8 cellular contexts compared by ENCODE assay signal in genomic region chr19:2949939-2950285, GRCh38. TPM values are rescaled to one million over a fixed set of nuclear protein-coding genes. Genes with fewer than 3 reads are reported as not detected.
DNase-seq lines count a peak whose midpoint lies in the region; ATAC-seq and TF ChIP-seq lines count a peak whose summit lies in the region.

No MANE protein-coding gene starts in this region.

- ATAC-seq in activated T-helper 17 cell treated with anti-CD3 and anti-CD28 coated beads, Interleukin-2, amount 50 U/mL, for 72 hours (replicated peaks): no peak
- peak; percentile 13 for ATAC-seq in left ventricle myocardium superior

- no peaks in the 10 kb centered on the region for H3K27me3 Mint-ChIP-seq in activated T-helper 17 cell treated with anti-CD3 and anti-CD28 coated beads, Interleukin-2, amount 50 U/mL, for 72 hours

- TF ChIP-seq EP300 in sigmoid colon (IDR thresholded peaks at IDR 0.05): peak in 1 of 4 donors; percentile 21

- H3K4me1 Mint-ChIP-seq in activated T-helper 17 cell treated with anti-CD3 and anti-CD28 coated beads, Interleukin-2, amount 50 U/mL, for 72 hours: peaks cover 14% of the 10 kb centered on the region

- intact Hi-C loops in left ventricle myocardium superior (cut with micrococcal nuclease): loop anchor here (10.0 kb wide), 1 partner anchor 205 kb away; no protein-coding TSS in a partner anchor
- intact Hi-C loops in sigmoid colon (cut with DNase I): loop anchor here (2.0 to 5.0 kb wide), 3 partner anchors 63 to 113 kb away; partner anchors contain the start of genes TLE5 and ZNF555

- no peak for TF ChIP-seq CTCF in sigmoid colon (IDR thresholded peaks at IDR 0.05)

- DNase-seq in NOMO-1 treated with DMSO at 0.1 percent for 48 hours (lab: John Stamatoyannopoulos, UW; ENCODE audit: unreplicated experiment) (peak; percentile 34), NOMO-1 treated with dmso at 0.1 percent for 144 hours (lab: John Stamatoyannopoulos, UW; ENCODE audit: unreplicated experiment) (no peak), HuH-7 (ENCODE audit: low spot score) (peak; percentile 25), left ventricle myocardium superior (no peak), sigmoid colon (no peak), GM19240 (ENCODE audit: insufficient read length, low spot score) (no peak)
- DNase-seq in activated CD4-positive, CD25-positive, alpha-beta regulatory T cell (lab: John Stamatoyannopoulos, UW): no peak

- peak overlapping the region; percentile 52 to 76 (median 64) for H3K4me3 ChIP-seq in sigmoid colon

- WGBS in sigmoid colon, 2 donors: 1% methylated on average over 11 of the region's 11 CpGs

- H3K9me3 ChIP-seq in sigmoid colon: no peaks in the 10 kb centered on the region

- H3K27ac Mint-ChIP-seq in activated T-helper 17 cell treated with anti-CD3 and anti-CD28 coated beads, Interleukin-2, amount 50 U/mL, for 72 hours: peak overlapping the region; percentile 98

- H3K36me3 ChIP-seq in sigmoid colon: no peaks in the 10 kb centered on the region

- H3K4me1 ChIP-seq in sigmoid colon: peaks cover 0 to 24% (median 20%) of the 10 kb centered on the region in 4 donors

- H3K9me3 Mint-ChIP-seq in activated T-helper 17 cell treated with anti-CD3 and anti-CD28 coated beads, Interleukin-2, amount 50 U/mL, for 72 hours: no peaks in the 10 kb centered on the region

- H3K27me3 ChIP-seq in sigmoid colon: no peaks in the 10 kb centered on the region

- TF ChIP-seq POLR2A in sigmoid colon (IDR thresholded peaks at IDR 0.05): no peak

- peak overlapping the region; percentile 90 to 95 (median 92) for H3K27ac ChIP-seq in sigmoid colon

- H3K4me3 Mint-ChIP-seq in activated T-helper 17 cell treated with anti-CD3 and anti-CD28 coated beads, Interleukin-2, amount 50 U/mL, for 72 hours: peak overlapping the region; percentile 98

- peaks cover 17% of the 10 kb centered on the region for H3K36me3 Mint-ChIP-seq in activated T-helper 17 cell treated with anti-CD3 and anti-CD28 coated beads, Interleukin-2, amount 50 U/mL, for 72 hours (ENCODE audit: low read depth)

RNA-seq across cellular contexts. Expression of gene ZNF77, which starts 5.1 kb away (rescaled TPM):
- total RNA-seq in activated T-helper 17 cell treated with anti-CD3 and anti-CD28 coated beads, Interleukin-2, amount 50 U/mL, for 72 hours: 1 to 10 TPM; 4.7 to 4.9 TPM
- total RNA-seq in left ventricle myocardium superior: 2.2 TPM
- 1 to 10 TPM; 3.4 to 8.2 (median 5.3) TPM for total RNA-seq in sigmoid colon
- polyA plus RNA-seq in sigmoid colon: 1 to 10 TPM; 1.8 to 2.7 (median 2.1) TPM

RNA-seq across cellular contexts. Expression of gene TLE6, which starts 27.5 kb away (rescaled TPM):
- total RNA-seq in activated T-helper 17 cell treated with anti-CD3 and anti-CD28 coated beads, Interleukin-2, amount 50 U/mL, for 72 hours: 1 to 10 TPM; 4.1 to 4.2 TPM
- total RNA-seq in left ventricle myocardium superior (0.30 TPM), sigmoid colon (under 1 TPM in 3 of 4 donors, not detected in 1; 0.71 to 0.99 (median 0.81) TPM)
- 1 to 10 TPM; 1.8 to 7.2 (median 3.0) TPM for polyA plus RNA-seq in sigmoid colon

RNA-seq across cellular contexts. Expression of gene ZNF57, which starts 49.2 kb away (rescaled TPM):
- 1 to 10 TPM; 4.7 to 6.1 TPM for total RNA-seq in activated T-helper 17 cell treated with anti-CD3 and anti-CD28 coated beads, Interleukin-2, amount 50 U/mL, for 72 hours
- total RNA-seq in left ventricle myocardium superior: 3.9 TPM
- 1 to 10 TPM; 1.4 to 6.1 (median 1.9) TPM for total RNA-seq in sigmoid colon
- 10 to 100 TPM in 2 of 3 donors, 1 to 10 TPM in 1; 7.1 to 16.8 (median 12.9) TPM for polyA plus RNA-seq in sigmoid colon

Comparison
In these comparisons a context has a peak if more than half of its experiments do, and no peak if none do; other contexts are left out.
1. DNase-seq: peak in NOMO-1 treated with DMSO at 0.1 percent for 48 hours (single experiment) and HuH-7 (single experiment); none in NOMO-1 treated with dmso at 0.1 percent for 144 hours (single experiment), left ventricle myocardium superior (single experiment), sigmoid colon (single experiment), activated CD4-positive, CD25-positive, alpha-beta regulatory T cell (0 of 4) and GM19240 (single experiment).